Comparison of ENCODE assay signal across 26 cellular contexts in genomic region chr1:167012570-167012969, GRCh38. TPM values are rescaled to one million over a fixed set of nuclear protein-coding genes. Genes with fewer than 3 reads are reported as not detected.
"Had no signal": no experiment of that assay in that cellular context is flagged by ENCODE, and none has a peak within 500 bp of the region (broad histone marks: within the 10 kb centered on the region; RNA-seq: fewer than 3 reads in every experiment).

No MANE protein-coding gene starts in this region.

- H3K4me1 ChIP-seq: stomach, suprapubic skin, testis, tibial artery, tibial nerve, transverse colon, upper lobe of left lung, upper lobe of right lung, uterus, vagina had no signal

- ATAC-seq: stimulated activated effector memory CD8-positive, alpha-beta T cell treated with anti-CD3 and anti-CD28 coated beads, Interleukin-12 subunit alpha, Interleukin-12 subunit beta, amount 100 ng/mL, for 72 hours; stimulated activated memory B cell treated with anti-CD40 and anti-IgM and Interleukin-4, amounts not matched to agents 10 μg/mL and 1 μg/mL and 100 μg/mL, for 72 hours; stimulated activated naive B cell treated with anti-CD40 and anti-IgM and Interleukin-4, amounts not matched to agents 10 μg/mL and 1 μg/mL and 100 μg/mL, for 72 hours; stimulated activated naive CD8-positive, alpha-beta T cell treated with anti-CD3 and anti-CD28 coated beads, Interleukin-15, amount 100 ng/mL, for 72 hours; stimulated activated naive CD8-positive, alpha-beta T cell treated with anti-CD3 and anti-CD28 coated beads, Interleukin-15, Interleukin-2, amounts not matched to agents 100 U/mL and 50 U/mL, for 24 hours; upper lobe of right lung had no signal

- H3K27me3 ChIP-seq: testis, tibial artery, tibial nerve, transverse colon, upper lobe of left lung, upper lobe of right lung, uterus, vagina had no signal

- H3K9me3 ChIP-seq: stomach, suprapubic skin, testis, thoracic aorta, tibial artery, tibial nerve, transverse colon, upper lobe of left lung, upper lobe of right lung, uterus, vagina had no signal

- H3K27ac ChIP-seq: stomach, suprapubic skin, testis, thoracic aorta, tibial artery, tibial nerve, transverse colon, upper lobe of left lung, upper lobe of right lung, uterus, vagina had no signal

- H3K36me3 ChIP-seq: stomach, suprapubic skin, thoracic aorta, tibial artery, tibial nerve, transverse colon, upper lobe of left lung, upper lobe of right lung, uterus, vagina had no signal

- H3K4me3 ChIP-seq: stomach, suprapubic skin, testis, thoracic aorta, tibial artery, tibial nerve, transverse colon, upper lobe of left lung, upper lobe of right lung, uterus, vagina had no signal

- DNase-seq: stimulated activated CD4-positive, alpha-beta T cell treated with anti-CD3 and anti-CD28 coated beads, Interleukin-2, amount 100 ng/mL, for 24 hours; stimulated activated CD4-positive, alpha-beta T cell treated with anti-CD3 and anti-CD28 coated beads, Interleukin-2, amount 100 ng/mL, for 48 hours; stimulated activated CD4-positive, alpha-beta T cell treated with anti-CD3 and anti-CD28 coated beads, Interleukin-4, amount 100 ng/mL, for 1 hour; stimulated activated CD4-positive, alpha-beta T cell treated with anti-CD3 and anti-CD28 coated beads, Interleukin-4, amount 100 ng/mL, for 24 hours; stimulated activated CD4-positive, alpha-beta T cell treated with anti-CD3 and anti-CD28 coated beads, Interleukin-4, amount 100 ng/mL, for 4 hours; stimulated activated CD8-positive, alpha-beta memory T cell treated with anti-CD3 and anti-CD28 coated beads, Interleukin-4, amount 100 ng/mL, for 48 hours; stimulated activated naive B cell treated with anti-CD40 and anti-IgM and Interleukin-4, amounts not matched to agents 10 μg/mL and 1 μg/mL and 100 μg/mL, for 72 hours; stimulated activated naive CD4-positive, alpha-beta T cell; stimulated activated naive CD4-positive, alpha-beta T cell treated with Interleukin-2 at 50 U/mL for 16 hours; stimulated activated naive CD8-positive, alpha-beta T cell treated with anti-CD3 and anti-CD28 coated beads, Interleukin-15, amount 100 ng/mL, for 72 hours; stimulated activated naive CD8-positive, alpha-beta T cell treated with anti-CD3 and anti-CD28 coated beads, Interleukin-15, Interleukin-2, amounts not matched to agents 100 U/mL and 50 U/mL, for 24 hours; stomach; substantia nigra; testis; tibial artery; transverse colon; trophoblast cell; upper lobe of left lung; upper lobe of right lung; uterus had no signal

RNA-seq across cellular contexts. Expression of gene MAEL, which starts 23.5 kb away (rescaled TPM):
- total RNA-seq: suprapubic skin, thoracic aorta, transverse colon, upper lobe of left lung, upper lobe of right lung, vagina had no signal
